In genomic region chrX:119887721-119888425, GRCh38 we compare ENCODE assay signal across 8 cellular contexts. TPM values are rescaled to one million over a fixed set of nuclear protein-coding genes. Genes with fewer than 3 reads are reported as not detected.
A peak's percentile ranks its signal among the peaks of the same experiment; 100 is the strongest.
DNase-seq lines count a peak whose midpoint lies in the region; ATAC-seq, FAIRE-seq and TF ChIP-seq lines count a peak whose summit lies in the region.

No MANE protein-coding gene starts in this region.

- 40% methylated on average over 34 of the region's 40 CpGs for WGBS in hepatocyte (ENCODE audit: low lambda C conversion rate, missing lambda C conversion rate)

- H3K9me3 Mint-ChIP-seq in astrocyte (ENCODE audit: unreplicated experiment), result no peaks in the 10 kb centered on the region

- H4K20me1 ChIP-seq in astrocyte (ENCODE audit: insufficient read depth, low read length) (no peaks in the 10 kb centered on the region), hepatocyte (ENCODE audit: insufficient read depth, poor library complexity, severe bottlenecking) (no peaks in the 10 kb centered on the region)

- H3K4me3 Mint-ChIP-seq in T-helper 17 cell, result peak overlapping the region; percentile 50
- no peak overlapping the region for H3K4me3 Mint-ChIP-seq in astrocyte (ENCODE audit: unreplicated experiment)

- no peaks in the 10 kb centered on the region for H3K9me3 ChIP-seq in T-helper 17 cell (ENCODE audit: control insufficient read depth, low read length, poor library complexity, severe bottlenecking)
- H3K9me3 ChIP-seq in astrocyte (ENCODE audit: insufficient read depth, low read depth, low read length), result no peaks in the 10 kb centered on the region
- H3K9me3 ChIP-seq in hepatocyte (ENCODE audit: low read depth), result no peaks in the 10 kb centered on the region

- no peak overlapping the region for H3K9ac ChIP-seq in astrocyte (ENCODE audit: low read length)

- ATAC-seq in GM19397 (IDR thresholded peaks at IDR 0.05; ENCODE audit: unreplicated experiment) (peak; percentile 76), T-helper 17 cell (peak; percentile 78), HG03095 (IDR thresholded peaks at IDR 0.05; ENCODE audit: unreplicated experiment) (no peak)

- H3K9me2 ChIP-seq in hepatocyte (replicated peaks; ENCODE audit: insufficient read depth), result no peaks in the 10 kb centered on the region

- H2AFZ ChIP-seq in astrocyte (ENCODE audit: low read depth, low read length) (peak overlapping the region; percentile 66), hepatocyte (peak overlapping the region; percentile 37)

- no peaks in the 10 kb centered on the region for H3K27me3 ChIP-seq in BJ (ENCODE audit: control insufficient read depth, insufficient read depth, low read length)
- H3K27me3 ChIP-seq in astrocyte (ENCODE audit: insufficient read depth, low read length), result no peaks in the 10 kb centered on the region
- no peaks in the 10 kb centered on the region for H3K27me3 ChIP-seq in hepatocyte

- DNase-seq in BJ (ENCODE audit: low read depth) (no peak), Kasumi-1 (lab: John Stamatoyannopoulos, UW) (peak; percentile 58 to 60), T-helper 17 cell (peak; percentile 34 to 41 (median 39)), astrocyte (ENCODE audit: low read depth) (peak; percentile 30), hepatocyte (ENCODE audit: low spot score) (peak; percentile 78), skeletal muscle cell (ENCODE audit: low read depth) (no peak)

- no peak overlapping the region for H3K27ac ChIP-seq in astrocyte (ENCODE audit: low read depth, low read length)
- H3K27ac ChIP-seq in hepatocyte, result no peak overlapping the region

- H3K4me3 ChIP-seq in BJ (ENCODE audit: low read depth, low read length) (peak overlapping the region; percentile 29), astrocyte (ENCODE audit: insufficient read depth, low read depth, low read length) (peak overlapping the region; percentile 37), hepatocyte (peak overlapping the region; percentile 22), skeletal muscle cell (ENCODE audit: low read depth, low read length) (peak overlapping the region; percentile 32)

- H3K27ac Mint-ChIP-seq in T-helper 17 cell (no peak overlapping the region), astrocyte (ENCODE audit: unreplicated experiment) (no peak overlapping the region)

- H3K79me2 ChIP-seq in astrocyte (ENCODE audit: insufficient read depth, low read length) (no peaks in the 10 kb centered on the region), hepatocyte (no peaks in the 10 kb centered on the region)

- POLR2A ChIA-PET in BJ (lab: Charles Lee), result interaction anchor here (0.6 kb wide), 1 partner anchor 13 kb away, joined by 19 read pairs; no protein-coding TSS in a partner anchor

- H3K4me2 ChIP-seq in astrocyte (ENCODE audit: low read length), result peak overlapping the region; percentile 76
- H3K4me2 ChIP-seq in hepatocyte, result peak overlapping the region; percentile 81

- no peak for FAIRE-seq in astrocyte (lab: Jason Lieb, UNC)

- H3K36me3 ChIP-seq in BJ (ENCODE audit: control insufficient read depth, insufficient read depth, low read length) (no peaks in the 10 kb centered on the region), astrocyte (ENCODE audit: insufficient read depth, low read length) (no peaks in the 10 kb centered on the region), hepatocyte (replicated peaks; ENCODE audit: insufficient read depth, low read depth) (no peaks in the 10 kb centered on the region)

- TF ChIP-seq CTCF in BJ (IDR thresholded peaks at IDR 0.05; ENCODE audit: insufficient read depth, low read depth, low read length) (peak; percentile 66), astrocyte (IDR thresholded peaks at IDR 0.05; ENCODE audit: insufficient read depth, low read depth, low read length) (peak; percentile 33), hepatocyte (IDR thresholded peaks at IDR 0.05; ENCODE audit: poor library complexity) (peak; percentile 51)

- H3K4me1 Mint-ChIP-seq in T-helper 17 cell (peaks cover 4% of the 10 kb centered on the region), astrocyte (ENCODE audit: low read depth, unreplicated experiment) (peaks cover 8% of the 10 kb centered on the region)

- no peaks in the 10 kb centered on the region for H3K36me3 Mint-ChIP-seq in T-helper 17 cell (ENCODE audit: low read depth)
- H3K36me3 Mint-ChIP-seq in astrocyte (ENCODE audit: low read depth, unreplicated experiment), result no peaks in the 10 kb centered on the region

- no peaks in the 10 kb centered on the region for H3K27me3 Mint-ChIP-seq in T-helper 17 cell
- H3K27me3 Mint-ChIP-seq in astrocyte (ENCODE audit: low read depth, unreplicated experiment), result no peaks in the 10 kb centered on the region

- H3K4me1 ChIP-seq in astrocyte (ENCODE audit: insufficient read depth, low read length) (peaks cover 2% of the 10 kb centered on the region), hepatocyte (ENCODE audit: insufficient read depth) (no peaks in the 10 kb centered on the region)

- CTCF ChIA-PET in BJ (lab: Yijun Ruan, JAX), result interaction anchor here (1.1 to 1.5 kb wide), 2 partner anchors 9 to 126 kb away, joined by 3 to 8 read pairs; no protein-coding TSS in a partner anchor

RNA-seq across cellular contexts. Expression of gene AKAP14, which starts 7.8 kb away (rescaled TPM):
- polyA plus RNA-seq in BJ (2011; rRNA removed), result not detected in 2 replicates
- polyA minus RNA-seq in BJ (2011; rRNA and poly(A)+ RNA removed), result not detected in 2 replicates
- not detected for total RNA-seq in T-helper 17 cell
- total RNA-seq in astrocyte, result not detected in 2 replicates
- total RNA-seq in hepatocyte, result not detected in 2 replicates
- not detected in 2 replicates for polyA plus RNA-seq in hepatocyte

RNA-seq across cellular contexts. Expression of gene NDUFA1, which starts 16.2 kb away (rescaled TPM):
- 58.9 and 133 TPM in 2 replicates for polyA plus RNA-seq in BJ (2011; rRNA removed)
- polyA minus RNA-seq in BJ (2011; rRNA and poly(A)+ RNA removed), result 28.6 and 44.5 TPM in 2 replicates
- total RNA-seq in T-helper 17 cell, result 10 to 100 TPM; 51.3 to 61.0 TPM
- 105 and 109 TPM in 2 replicates for total RNA-seq in astrocyte
- total RNA-seq in hepatocyte, result 68.3 and 84.4 TPM in 2 replicates
- polyA plus RNA-seq in hepatocyte, result 321 and 324 TPM in 2 replicates

RNA-seq across cellular contexts. Expression of gene RNF113A, which starts 16.3 kb away (rescaled TPM):
- polyA plus RNA-seq in BJ (2011; rRNA removed) (15.7 and 15.8 TPM in 2 replicates), hepatocyte (14.1 and 19.7 TPM in 2 replicates)
- polyA minus RNA-seq in BJ (2011; rRNA and poly(A)+ RNA removed), result 4.5 and 6.0 TPM in 2 replicates
- total RNA-seq in T-helper 17 cell (10 to 100 TPM; 27.7 to 31.1 TPM), astrocyte (16.3 and 17.8 TPM in 2 replicates), hepatocyte (19.7 and 25.8 TPM in 2 replicates)

RNA-seq across cellular contexts. Expression of gene UPF3B, which starts 35.1 kb away (rescaled TPM):
- polyA plus RNA-seq in BJ (2011; rRNA removed), result 3.0 and 5.5 TPM in 2 replicates
- polyA minus RNA-seq in BJ (2011; rRNA and poly(A)+ RNA removed), result 0.81 and 1.1 TPM in 2 replicates
- total RNA-seq in T-helper 17 cell, result 1 to 10 TPM; 6.9 to 7.7 TPM
- 7.0 and 8.8 TPM in 2 replicates for total RNA-seq in astrocyte
- 3.3 and 4.3 TPM in 2 replicates for total RNA-seq in hepatocyte
- 6.7 and 11.0 TPM in 2 replicates for polyA plus RNA-seq in hepatocyte

RNA-seq across cellular contexts. Expression of gene NKAP, which starts 55.7 kb away (rescaled TPM):
- polyA plus RNA-seq in BJ (2011; rRNA removed) (2.1 and 3.1 TPM in 2 replicates), hepatocyte (4.3 and 4.4 TPM in 2 replicates)
- polyA minus RNA-seq in BJ (2011; rRNA and poly(A)+ RNA removed), result 0.95 and 1.1 TPM in 2 replicates
- total RNA-seq in T-helper 17 cell (10 to 100 TPM; 12.2 to 12.5 TPM), astrocyte (6.5 and 7.1 TPM in 2 replicates), hepatocyte (7.1 and 7.7 TPM in 2 replicates)

Comparison
In these comparisons a context has a peak if more than half of its experiments do, and no peak if none do; other contexts are left out.
1. DNase-seq: peak in Kasumi-1 (2 of 2), T-helper 17 cell (3 of 3), astrocyte (single experiment) and hepatocyte (single experiment); none in BJ (single experiment) and skeletal muscle cell (single experiment).
2. Peak in every context shown above with its lines, with median percentiles within 50 percentile points of each other: H3K4me3 ChIP-seq and CTCF ChIP-seq.